ENCODE assay signal across 1 cellular context in genomic region chr15:40789119-40789518, GRCh38.
TF ChIP-seq lines count a peak whose summit lies in the region.

No MANE protein-coding gene starts in this region.

TF ChIP-seq in H1, 55 proteins besides CTCF, POLR2A, EP300 and RAD21:
- TF ChIP-seq EGR1 (IDR thresholded peaks at IDR 0.05; ENCODE audit: borderline replicate concordance, low read depth, low read length) (no peak), TAF1 (IDR thresholded peaks at IDR 0.05; ENCODE audit: low read depth, low read length) (no peak), ASH2L (IDR thresholded peaks at IDR 0.05; ENCODE audit: low read length) (no peak), NANOG (IDR thresholded peaks at IDR 0.05; ENCODE audit: insufficient read depth, low read depth, low read length, poor library complexity, severe bottlenecking) (no peak), SIRT6 (IDR thresholded peaks at IDR 0.05; ENCODE audit: low read length) (no peak), BACH1 (IDR thresholded peaks at IDR 0.05; ENCODE audit: low read length) (no peak), CHD2 (IDR thresholded peaks at IDR 0.05; ENCODE audit: low read length) (no peak), CHD7 (IDR thresholded peaks at IDR 0.05; ENCODE audit: insufficient replicate concordance, low read length) (no peak), SIX5 (IDR thresholded peaks at IDR 0.05; ENCODE audit: low read depth, low read length) (no peak), BRCA1 (IDR thresholded peaks at IDR 0.05; ENCODE audit: low read depth, low read length) (no peak), KDM5A (IDR thresholded peaks at IDR 0.05; ENCODE audit: low read length) (no peak), RBBP5 (IDR thresholded peaks at IDR 0.05; ENCODE audit: borderline replicate concordance, low read depth, low read length) (no peak), POLR2AphosphoS5 (IDR thresholded peaks at IDR 0.05; ENCODE audit: low read depth, low read length) (no peak), BCL11A (IDR thresholded peaks at IDR 0.05; ENCODE audit: low read depth in 2 of 2, low read length in 2 of 2) (no peak), RXRA (IDR thresholded peaks at IDR 0.05; ENCODE audit: insufficient read depth, low read depth, low read length) (no peak), YY1 (IDR thresholded peaks at IDR 0.05; ENCODE audit: low read depth, low read length) (no peak), KDM4A (IDR thresholded peaks at IDR 0.05; ENCODE audit: low read depth, low read length, severe bottlenecking) (no peak)
- TF ChIP-seq, protein P1, sequence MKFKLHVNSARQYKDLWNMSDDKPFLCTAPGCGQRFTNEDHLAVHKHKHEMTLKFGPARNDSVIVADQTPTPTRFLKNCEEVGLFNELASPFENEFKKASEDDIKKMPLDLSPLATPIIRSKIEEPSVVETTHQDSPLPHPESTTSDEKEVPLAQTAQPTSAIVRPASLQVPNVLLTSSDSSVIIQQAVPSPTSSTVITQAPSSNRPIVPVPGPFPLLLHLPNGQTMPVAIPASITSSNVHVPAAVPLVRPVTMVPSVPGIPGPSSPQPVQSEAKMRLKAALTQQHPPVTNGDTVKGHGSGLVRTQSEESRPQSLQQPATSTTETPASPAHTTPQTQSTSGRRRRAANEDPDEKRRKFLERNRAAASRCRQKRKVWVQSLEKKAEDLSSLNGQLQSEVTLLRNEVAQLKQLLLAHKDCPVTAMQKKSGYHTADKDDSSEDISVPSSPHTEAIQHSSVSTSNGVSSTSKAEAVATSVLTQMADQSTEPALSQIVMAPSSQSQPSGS (IDR thresholded peaks at IDR 0.05; ENCODE audit: low read length), result no peak
